3 cellular contexts compared by ENCODE assay signal in genomic region chr7:104695563-104695962, GRCh38.
"Had no signal": no experiment of that assay in that cellular context is flagged by ENCODE, and none has a peak within 500 bp of the region (broad histone marks: within the 10 kb centered on the region; RNA-seq: fewer than 3 reads in every experiment).

No MANE protein-coding gene starts in this region.

- DNase-seq: GDM1, GF-D8 had no signal

- H3K4me3 ChIP-seq: GM12878 had no signal
